In the genomic region with DNA sequence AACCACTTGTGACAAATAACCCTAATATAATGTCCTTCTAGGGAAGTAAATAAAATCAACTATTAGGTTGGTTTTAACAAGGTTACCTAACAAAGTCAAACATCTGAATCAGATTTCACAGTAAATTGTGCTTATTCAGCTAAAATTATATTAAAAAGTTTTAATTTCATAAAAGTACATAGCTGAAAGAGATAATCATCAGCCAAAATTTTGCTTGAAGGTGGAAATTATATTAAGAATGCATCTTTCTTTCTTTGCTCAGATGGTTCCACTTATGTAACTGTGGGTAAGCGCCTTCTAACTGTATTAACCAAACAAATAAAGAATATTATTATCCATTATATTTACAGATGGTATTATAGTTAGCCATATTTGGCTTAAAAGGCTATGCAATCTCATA, we compare ENCODE assay signal across 19 cellular contexts.
DNase-seq lines count a peak whose midpoint lies in the region; ATAC-seq, FAIRE-seq and TF ChIP-seq lines count a peak whose summit lies in the region.
"Had no signal": no experiment of that assay in that cellular context is flagged by ENCODE, and none has a peak within 500 bp of the region (broad histone marks: within the 10 kb centered on the region; RNA-seq: fewer than 3 reads in every experiment).

No MANE protein-coding gene starts in this region.

- H3K4ac ChIP-seq in H1 (replicated peaks; ENCODE audit: insufficient read length, low read depth, low read length): no peak overlapping the region

- no peak overlapping the region for H4K91ac ChIP-seq in H1 (replicated peaks; ENCODE audit: insufficient read length, low read length)

- H3K4me1 ChIP-seq in HepG2 (ENCODE audit: insufficient read depth, low read length) (no peaks in the 10 kb centered on the region), right lobe of liver (no peaks in the 10 kb centered on the region), H1 (replicated peaks in 1 of 4; ENCODE audit: control insufficient read depth in 3 of 4, insufficient read depth in 4 of 4, low read length in 3 of 4) (no peaks in the 10 kb centered on the region)
- H3K4me1 ChIP-seq: Caco-2 had no signal

- no peak overlapping the region for H4K8ac ChIP-seq in H1 (ENCODE audit: extremely low read depth, insufficient read depth, low read length)

- in situ Hi-C loops in HepG2 (cut with HindIII; ENCODE audit: extremely low pct_ligation_motif_present, low pct_unique_long_range_greater_than_20kb): no loop called here

- BruUV-seq in HepG2 (replicated peaks; lab: Mats Ljungman, UMichigan): no TSS peak

- H2AFZ ChIP-seq in HepG2 (ENCODE audit: low read length) (no peak overlapping the region), H1 (ENCODE audit: low read length) (no peak overlapping the region)
- H2AFZ ChIP-seq: GM23248 had no signal

- H3K4me3 ChIP-seq in HepG2 (replicated peaks in 1 of 3; ENCODE audit: insufficient read depth in 1 of 3, low read depth in 2 of 3, low read length in 3 of 3) (no peak overlapping the region), right lobe of liver (no peak overlapping the region), H1 (ENCODE audit: extremely low read depth in 1 of 4, insufficient read depth in 2 of 4, low read depth in 3 of 4, low read length in 4 of 4) (no peak overlapping the region)
- H3K4me3 ChIP-seq: GM23248 had no signal

- H3K79me2 ChIP-seq in HepG2 (ENCODE audit: insufficient read depth, low read length): no peaks in the 10 kb centered on the region
- no peaks in the 10 kb centered on the region for H3K79me2 ChIP-seq in H1 (ENCODE audit: control insufficient read depth in 1 of 2, insufficient read depth in 2 of 2, low read length in 2 of 2)

- no peaks in the 10 kb centered on the region for H3K23me2 ChIP-seq in H1 (ENCODE audit: low read depth, low read length)

- no peaks in the 10 kb centered on the region for H3K79me1 ChIP-seq in H1 (ENCODE audit: low read depth, low read length)

- CTCF ChIA-PET in HepG2 (lab: Yijun Ruan, JAX; ENCODE audit: low intra/inter-chr PET ratio, low total read pairs): no interaction called here
- CTCF ChIA-PET in H1 (lab: Charles Lee; ENCODE audit: partially characterized antibody): no interaction called here

- H2BK15ac ChIP-seq in H1 (ENCODE audit: low read length): no peak overlapping the region

- POLR2A ChIA-PET in HepG2 (lab: Yijun Ruan, JAX): no interaction called here
- POLR2A ChIA-PET in H1 (lab: Charles Lee; ENCODE audit: partially characterized antibody): no interaction called here

- no peak overlapping the region for H4K5ac ChIP-seq in H1 (ENCODE audit: insufficient read length, low read depth, low read length)

- H3K27ac ChIP-seq in HepG2 (ENCODE audit: extremely low read length, insufficient read depth, low read length) (no peak overlapping the region), right lobe of liver (no peak overlapping the region), H1 (ENCODE audit: low read depth, low read length) (no peak overlapping the region)
- H3K27ac ChIP-seq: GM23248 had no signal

- H2AK5ac ChIP-seq in H1 (ENCODE audit: low read depth, low read length): no peak overlapping the region

- H3K23ac ChIP-seq in H1 (ENCODE audit: insufficient read length): no peak overlapping the region

- H2BK120ac ChIP-seq in H1 (replicated peaks; ENCODE audit: low read depth, low read length): no peak overlapping the region

- H3K27me3 ChIP-seq in HepG2 (ENCODE audit: control insufficient read depth in 1 of 2, insufficient read depth in 2 of 2, low read length in 2 of 2) (no peaks in the 10 kb centered on the region), right lobe of liver (no peaks in the 10 kb centered on the region), H1 (replicated peaks in 1 of 4; ENCODE audit: control insufficient read depth in 3 of 4, extremely low read depth in 1 of 4, insufficient read depth in 3 of 4, low read length in 3 of 4) (no peaks in the 10 kb centered on the region)

- no peak for TF ChIP-seq POLR2A in HepG2 (IDR thresholded peaks at IDR 0.05; ENCODE audit: insufficient read depth in 1 of 2, low read depth in 2 of 2, low read length in 2 of 2)
- no peak for TF ChIP-seq POLR2A in right lobe of liver (IDR thresholded peaks at IDR 0.05)
- no peak for TF ChIP-seq POLR2A in H1 (IDR thresholded peaks at IDR 0.05; ENCODE audit: control extremely low read depth in 1 of 2, low read depth in 2 of 2, low read length in 2 of 2)

- no peak overlapping the region for H2BK12ac ChIP-seq in H1 (ENCODE audit: low read depth, low read length)

- ATAC-seq in HepG2 (no peak), right lobe of liver (no peak), SK-N-SH treated with all-trans-retinoic acid at 6 μM for 48 hours (no peak)
- ATAC-seq: HCT116 had no signal

- TF ChIP-seq RAD21 in HepG2 (CRISPR knock-in tag; IDR thresholded peaks at IDR 0.05) (no peak), H1 (IDR thresholded peaks at IDR 0.05 in 1 of 2, conservative IDR thresholded peaks at IDR 0.05 in 1 of 2; ENCODE audit: low read depth in 2 of 2, low read length in 2 of 2) (no peak)

- no peak for FAIRE-seq in HepG2 (lab: Jason Lieb, UNC)
- FAIRE-seq in H1 (lab: Jason Lieb, UNC): no peak
- FAIRE-seq: GM12892 had no signal

- H3K9ac ChIP-seq in HepG2 (ENCODE audit: insufficient read depth, low read depth, low read length) (no peak overlapping the region), H1 (replicated peaks in 1 of 4; ENCODE audit: extremely low read depth in 1 of 4, low read depth in 3 of 4, low read length in 3 of 4) (no peak overlapping the region)
- H3K9ac ChIP-seq: GM23248 had no signal

- intact Hi-C loops in HepG2 (cut with micrococcal nuclease; ENCODE audit: unreplicated experiment): no loop called here
- intact Hi-C loops in right lobe of liver (cut with DNase I): no loop called here
- intact Hi-C loops in head of caudate nucleus (cut with DNase I): no loop called here

- no peak for TF ChIP-seq EP300 in HepG2 (IDR thresholded peaks at IDR 0.05; ENCODE audit: low read depth in 2 of 2, low read length in 2 of 2)
- no peak for TF ChIP-seq EP300 in HepG2 (CRISPR knock-in tag; IDR thresholded peaks at IDR 0.05; ENCODE audit: borderline replicate concordance)
- no peak for TF ChIP-seq EP300 in H1 (IDR thresholded peaks at IDR 0.05; ENCODE audit: borderline replicate concordance in 1 of 2, low read depth in 2 of 2, low read length in 2 of 2)

- H3K18ac ChIP-seq in H1 (ENCODE audit: extremely low read depth, low read length): no peak overlapping the region

- H3K4me2 ChIP-seq in HepG2 (ENCODE audit: low read depth, low read length) (no peak overlapping the region), H1 (ENCODE audit: insufficient read depth in 1 of 2, low read depth in 2 of 2, low read length in 2 of 2) (no peak overlapping the region)

- DNase-seq in HepG2 (ENCODE audit: low spot score): no peak
- DNase-seq in right lobe of liver: no peak
- DNase-seq in SK-N-DZ (ENCODE audit: low spot score): peak; percentile 61
- DNase-seq in H1 (ENCODE audit: low read depth in 1 of 2, low spot score in 2 of 2): no peak
- no peak for DNase-seq in NCI-H1694 (lab: John Stamatoyannopoulos, UW)
- DNase-seq in SHP77 treated with DMSO at 0.1 percent for 48 hours (lab: John Stamatoyannopoulos, UW): no peak
- DNase-seq in head of caudate nucleus: no peak
- DNase-seq: 8988T; C1 segment of cervical spinal cord; Caco-2; CD4-positive, alpha-beta memory T cell; DMS53; DMS79 treated with DMSO at 0.1 percent for 48 hours; GF-D8; GM23248; H9 had no signal

- no peak overlapping the region for H2BK5ac ChIP-seq in H1 (ENCODE audit: low read depth, low read length)

- H3K9me3 ChIP-seq in HepG2 (ENCODE audit: low read length): no peaks in the 10 kb centered on the region
- no peaks in the 10 kb centered on the region for H3K9me3 ChIP-seq in right lobe of liver
- H3K9me3 ChIP-seq in H1 (ENCODE audit: insufficient read depth in 2 of 2, low read depth in 1 of 2, low read length in 1 of 2): no peaks in the 10 kb centered on the region
- H3K9me3 ChIP-seq: Caco-2 had no signal

- H3K14ac ChIP-seq in H1 (ENCODE audit: insufficient read length): no peak overlapping the region

- TF ChIP-seq CTCF in HepG2 (CRISPR knock-in tag; IDR thresholded peaks at IDR 0.05): no peak
- TF ChIP-seq CTCF in right lobe of liver (IDR thresholded peaks at IDR 0.05): no peak
- no peak for TF ChIP-seq CTCF in H1 (IDR thresholded peaks at IDR 0.05; ENCODE audit: control extremely low read depth in 1 of 3, insufficient read depth in 1 of 3, low read depth in 1 of 3, low read length in 3 of 3)

- 55% methylated on average over 1 of the region's 1 CpG for WGBS in HepG2 (ENCODE audit: low lambda C conversion rate)
- 39% methylated on average over 1 of the region's 1 CpG for WGBS in right lobe of liver (ENCODE audit: insufficient coverage, low coverage, low lambda C conversion rate, missing lambda C conversion rate)
- 91% methylated on average over 1 of the region's 1 CpG; no CpG with 5 or more reads in 1 of the 2 experiments for WGBS in H1 (ENCODE audit: extremely low coverage in 1 of 2, insufficient coverage in 1 of 2, insufficient read length in 1 of 2, insufficient replicate concordance in 2 of 2, low coverage in 1 of 2, low lambda C conversion rate in 2 of 2, missing lambda C conversion rate in 1 of 2), 2 experiments

- H4K20me1 ChIP-seq in HepG2 (ENCODE audit: insufficient read depth, low read length) (no peaks in the 10 kb centered on the region), H1 (replicated peaks in 1 of 2; ENCODE audit: control insufficient read depth in 1 of 2, insufficient read depth in 2 of 2, low read length in 2 of 2) (no peaks in the 10 kb centered on the region)

- H3K36me3 ChIP-seq in HepG2 (replicated peaks in 1 of 2; ENCODE audit: control insufficient read depth in 1 of 2, insufficient read depth in 2 of 2, low read length in 2 of 2) (no peaks in the 10 kb centered on the region), right lobe of liver (no peaks in the 10 kb centered on the region), H1 (ENCODE audit: control insufficient read depth in 2 of 4, insufficient read depth in 4 of 4, low read length in 3 of 4) (no peaks in the 10 kb centered on the region)

- H2BK20ac ChIP-seq in H1 (ENCODE audit: low read length): no peak overlapping the region

- H3K56ac ChIP-seq in H1 (replicated peaks; ENCODE audit: insufficient read length, low read depth, low read length): no peak overlapping the region

TF ChIP-seq in HepG2, 621 proteins besides CTCF, POLR2A, EP300 and RAD21 (continues in another document):
- TF ChIP-seq MAFK (conservative IDR thresholded peaks at IDR 0.05 in 1 of 2, IDR thresholded peaks at IDR 0.05 in 1 of 2; ENCODE audit: low read length in 2 of 2): peak; percentile 79 to 93
- TF ChIP-seq MAFF (IDR thresholded peaks at IDR 0.05; ENCODE audit: low read depth, low read length): peak; percentile 87

TF ChIP-seq in H1, 55 proteins besides CTCF, POLR2A, EP300 and RAD21 (continues in another document):
- TF ChIP-seq BCL11A (IDR thresholded peaks at IDR 0.05; ENCODE audit: low read depth in 2 of 2, low read length in 2 of 2): no peak
- no peak for TF ChIP-seq HDAC6 (IDR thresholded peaks at IDR 0.05; ENCODE audit: low read depth, low read length)
- no peak for TF ChIP-seq JUN (IDR thresholded peaks at IDR 0.05; ENCODE audit: low read depth, low read length)
- no peak for TF ChIP-seq KDM4A (IDR thresholded peaks at IDR 0.05; ENCODE audit: low read depth, low read length, severe bottlenecking)
- no peak for TF ChIP-seq TCF12 (IDR thresholded peaks at IDR 0.05; ENCODE audit: low read depth, low read length)
- TF ChIP-seq CREB1 (IDR thresholded peaks at IDR 0.05): no peak
- no peak for TF ChIP-seq POU5F1 (IDR thresholded peaks at IDR 0.05; ENCODE audit: low read depth, low read length)
